ENCODE assay signal across 3 cellular contexts in the genomic region with DNA sequence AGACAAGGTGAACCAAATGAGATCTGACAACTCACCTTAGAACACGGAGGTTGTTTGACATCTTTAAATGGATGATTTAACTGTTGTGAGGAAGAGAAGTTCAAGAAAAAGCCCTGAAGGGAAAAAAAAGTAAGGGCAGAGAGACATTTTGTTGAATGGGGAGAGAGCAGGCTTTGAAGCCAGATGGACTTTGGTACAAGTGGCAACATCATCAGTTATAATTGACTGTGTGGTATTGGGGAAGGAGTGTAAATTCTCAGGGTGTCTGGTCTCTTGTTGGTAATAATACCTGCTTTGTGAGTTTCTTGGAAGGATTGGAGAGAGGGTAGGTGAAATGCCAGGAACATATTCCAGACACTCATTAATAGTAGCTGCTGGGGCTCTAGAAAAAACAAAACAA.
TF ChIP-seq lines count a peak whose summit lies in the region.

No MANE protein-coding gene starts in this region.

TF ChIP-seq in liver, 16 proteins besides CTCF, POLR2A, EP300 and RAD21:
- TF ChIP-seq, protein P1, sequence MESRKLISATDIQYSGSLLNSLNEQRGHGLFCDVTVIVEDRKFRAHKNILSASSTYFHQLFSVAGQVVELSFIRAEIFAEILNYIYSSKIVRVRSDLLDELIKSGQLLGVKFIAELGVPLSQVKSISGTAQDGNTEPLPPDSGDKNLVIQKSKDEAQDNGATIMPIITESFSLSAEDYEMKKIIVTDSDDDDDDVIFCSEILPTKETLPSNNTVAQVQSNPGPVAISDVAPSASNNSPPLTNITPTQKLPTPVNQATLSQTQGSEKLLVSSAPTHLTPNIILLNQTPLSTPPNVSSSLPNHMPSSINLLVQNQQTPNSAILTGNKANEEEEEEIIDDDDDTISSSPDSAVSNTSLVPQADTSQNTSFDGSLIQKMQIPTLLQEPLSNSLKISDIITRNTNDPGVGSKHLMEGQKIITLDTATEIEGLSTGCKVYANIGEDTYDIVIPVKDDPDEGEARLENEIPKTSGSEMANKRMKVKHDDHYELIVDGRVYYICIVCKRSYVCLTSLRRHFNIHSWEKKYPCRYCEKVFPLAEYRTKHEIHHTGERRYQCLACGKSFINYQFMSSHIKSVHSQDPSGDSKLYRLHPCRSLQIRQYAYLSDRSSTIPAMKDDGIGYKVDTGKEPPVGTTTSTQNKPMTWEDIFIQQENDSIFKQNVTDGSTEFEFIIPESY (IDR thresholded peaks at IDR 0.05) = no peak
- TF ChIP-seq, protein P2, sequence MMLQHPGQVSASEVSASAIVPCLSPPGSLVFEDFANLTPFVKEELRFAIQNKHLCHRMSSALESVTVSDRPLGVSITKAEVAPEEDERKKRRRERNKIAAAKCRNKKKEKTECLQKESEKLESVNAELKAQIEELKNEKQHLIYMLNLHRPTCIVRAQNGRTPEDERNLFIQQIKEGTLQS (IDR thresholded peaks at IDR 0.05) = no peak
- TF ChIP-seq HNF4A (conservative IDR thresholded peaks at IDR 0.05) = peak; percentile 42 to 50
- TF ChIP-seq GABPA (IDR thresholded peaks at IDR 0.05 in 1 of 2, conservative IDR thresholded peaks at IDR 0.05 in 1 of 2) = no peak
- TF ChIP-seq SP1 (IDR thresholded peaks at IDR 0.05) = no peak
- TF ChIP-seq NR2F2 (IDR thresholded peaks at IDR 0.05) = no peak
- no peak for TF ChIP-seq FOXA2 (IDR thresholded peaks at IDR 0.05)
- no peak for TF ChIP-seq RXRA (IDR thresholded peaks at IDR 0.05)

TF ChIP-seq in HepG2, 621 proteins besides CTCF, POLR2A, EP300 and RAD21:
- TF ChIP-seq, protein P3, sequence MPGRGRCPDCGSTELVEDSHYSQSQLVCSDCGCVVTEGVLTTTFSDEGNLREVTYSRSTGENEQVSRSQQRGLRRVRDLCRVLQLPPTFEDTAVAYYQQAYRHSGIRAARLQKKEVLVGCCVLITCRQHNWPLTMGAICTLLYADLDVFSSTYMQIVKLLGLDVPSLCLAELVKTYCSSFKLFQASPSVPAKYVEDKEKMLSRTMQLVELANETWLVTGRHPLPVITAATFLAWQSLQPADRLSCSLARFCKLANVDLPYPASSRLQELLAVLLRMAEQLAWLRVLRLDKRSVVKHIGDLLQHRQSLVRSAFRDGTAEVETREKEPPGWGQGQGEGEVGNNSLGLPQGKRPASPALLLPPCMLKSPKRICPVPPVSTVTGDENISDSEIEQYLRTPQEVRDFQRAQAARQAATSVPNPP (CRISPR knock-in tag; IDR thresholded peaks at IDR 0.05) = no peak
- TF ChIP-seq ETV5 (CRISPR knock-in tag; IDR thresholded peaks at IDR 0.05; ENCODE audit: borderline replicate concordance) = no peak
- no peak for TF ChIP-seq ISX (CRISPR knock-in tag; conservative IDR thresholded peaks at IDR 0.05)
- TF ChIP-seq, protein P4, sequence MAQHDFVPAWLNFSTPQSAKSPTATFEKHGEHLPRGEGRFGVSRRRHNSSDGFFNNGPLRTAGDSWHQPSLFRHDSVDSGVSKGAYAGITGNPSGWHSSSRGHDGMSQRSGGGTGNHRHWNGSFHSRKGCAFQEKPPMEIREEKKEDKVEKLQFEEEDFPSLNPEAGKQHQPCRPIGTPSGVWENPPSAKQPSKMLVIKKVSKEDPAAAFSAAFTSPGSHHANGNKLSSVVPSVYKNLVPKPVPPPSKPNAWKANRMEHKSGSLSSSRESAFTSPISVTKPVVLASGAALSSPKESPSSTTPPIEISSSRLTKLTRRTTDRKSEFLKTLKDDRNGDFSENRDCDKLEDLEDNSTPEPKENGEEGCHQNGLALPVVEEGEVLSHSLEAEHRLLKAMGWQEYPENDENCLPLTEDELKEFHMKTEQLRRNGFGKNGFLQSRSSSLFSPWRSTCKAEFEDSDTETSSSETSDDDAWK (CRISPR knock-in tag; IDR thresholded peaks at IDR 0.05) = no peak
- TF ChIP-seq ZBTB42 (CRISPR knock-in tag; IDR thresholded peaks at IDR 0.05) = no peak
- TF ChIP-seq, protein P5, sequence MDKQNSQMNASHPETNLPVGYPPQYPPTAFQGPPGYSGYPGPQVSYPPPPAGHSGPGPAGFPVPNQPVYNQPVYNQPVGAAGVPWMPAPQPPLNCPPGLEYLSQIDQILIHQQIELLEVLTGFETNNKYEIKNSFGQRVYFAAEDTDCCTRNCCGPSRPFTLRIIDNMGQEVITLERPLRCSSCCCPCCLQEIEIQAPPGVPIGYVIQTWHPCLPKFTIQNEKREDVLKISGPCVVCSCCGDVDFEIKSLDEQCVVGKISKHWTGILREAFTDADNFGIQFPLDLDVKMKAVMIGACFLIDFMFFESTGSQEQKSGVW (CRISPR knock-in tag; IDR thresholded peaks at IDR 0.05; ENCODE audit: borderline replicate concordance) = no peak
- TF ChIP-seq, protein P6, sequence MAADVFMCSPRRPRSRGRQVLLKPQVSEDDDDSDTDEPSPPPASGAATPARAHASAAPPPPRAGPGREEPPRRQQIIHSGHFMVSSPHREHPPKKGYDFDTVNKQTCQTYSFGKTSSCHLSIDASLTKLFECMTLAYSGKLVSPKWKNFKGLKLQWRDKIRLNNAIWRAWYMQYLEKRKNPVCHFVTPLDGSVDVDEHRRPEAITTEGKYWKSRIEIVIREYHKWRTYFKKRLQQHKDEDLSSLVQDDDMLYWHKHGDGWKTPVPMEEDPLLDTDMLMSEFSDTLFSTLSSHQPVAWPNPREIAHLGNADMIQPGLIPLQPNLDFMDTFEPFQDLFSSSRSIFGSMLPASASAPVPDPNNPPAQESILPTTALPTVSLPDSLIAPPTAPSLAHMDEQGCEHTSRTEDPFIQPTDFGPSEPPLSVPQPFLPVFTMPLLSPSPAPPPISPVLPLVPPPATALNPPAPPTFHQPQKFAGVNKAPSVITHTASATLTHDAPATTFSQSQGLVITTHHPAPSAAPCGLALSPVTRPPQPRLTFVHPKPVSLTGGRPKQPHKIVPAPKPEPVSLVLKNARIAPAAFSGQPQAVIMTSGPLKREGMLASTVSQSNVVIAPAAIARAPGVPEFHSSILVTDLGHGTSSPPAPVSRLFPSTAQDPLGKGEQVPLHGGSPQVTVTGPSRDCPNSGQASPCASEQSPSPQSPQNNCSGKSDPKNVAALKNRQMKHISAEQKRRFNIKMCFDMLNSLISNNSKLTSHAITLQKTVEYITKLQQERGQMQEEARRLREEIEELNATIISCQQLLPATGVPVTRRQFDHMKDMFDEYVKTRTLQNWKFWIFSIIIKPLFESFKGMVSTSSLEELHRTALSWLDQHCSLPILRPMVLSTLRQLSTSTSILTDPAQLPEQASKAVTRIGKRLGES (CRISPR knock-in tag; IDR thresholded peaks at IDR 0.05; ENCODE audit: borderline replicate concordance) = no peak
- no peak for TF ChIP-seq CHCHD3 (CRISPR knock-in tag; IDR thresholded peaks at IDR 0.05)
- TF ChIP-seq KAT2B (IDR thresholded peaks at IDR 0.05; ENCODE audit: borderline replicate concordance, low read depth, low read length) = no peak
- no peak for TF ChIP-seq MAFF (IDR thresholded peaks at IDR 0.05; ENCODE audit: low read depth, low read length)
- no peak for TF ChIP-seq ZNF552 (CRISPR knock-in tag; IDR thresholded peaks at IDR 0.05; ENCODE audit: borderline replicate concordance)
- no peak for TF ChIP-seq TCF12 (IDR thresholded peaks at IDR 0.05)
- no peak for TF ChIP-seq TCF12 (CRISPR knock-in tag; IDR thresholded peaks at IDR 0.05)
- TF ChIP-seq, protein P7, sequence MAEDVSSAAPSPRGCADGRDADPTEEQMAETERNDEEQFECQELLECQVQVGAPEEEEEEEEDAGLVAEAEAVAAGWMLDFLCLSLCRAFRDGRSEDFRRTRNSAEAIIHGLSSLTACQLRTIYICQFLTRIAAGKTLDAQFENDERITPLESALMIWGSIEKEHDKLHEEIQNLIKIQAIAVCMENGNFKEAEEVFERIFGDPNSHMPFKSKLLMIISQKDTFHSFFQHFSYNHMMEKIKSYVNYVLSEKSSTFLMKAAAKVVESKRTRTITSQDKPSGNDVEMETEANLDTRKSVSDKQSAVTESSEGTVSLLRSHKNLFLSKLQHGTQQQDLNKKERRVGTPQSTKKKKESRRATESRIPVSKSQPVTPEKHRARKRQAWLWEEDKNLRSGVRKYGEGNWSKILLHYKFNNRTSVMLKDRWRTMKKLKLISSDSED (CRISPR knock-in tag; IDR thresholded peaks at IDR 0.05) = no peak
- no peak for TF ChIP-seq ZNF264 (CRISPR knock-in tag; IDR thresholded peaks at IDR 0.05)
- no peak for TF ChIP-seq ZFP36L1 (CRISPR knock-in tag; IDR thresholded peaks at IDR 0.05)
- no peak for TF ChIP-seq ZNF674 (CRISPR knock-in tag; IDR thresholded peaks at IDR 0.05; ENCODE audit: low read depth)

TF ChIP-seq in WTC11, 78 proteins besides CTCF, POLR2A, EP300 and RAD21:
- TF ChIP-seq, protein P8, sequence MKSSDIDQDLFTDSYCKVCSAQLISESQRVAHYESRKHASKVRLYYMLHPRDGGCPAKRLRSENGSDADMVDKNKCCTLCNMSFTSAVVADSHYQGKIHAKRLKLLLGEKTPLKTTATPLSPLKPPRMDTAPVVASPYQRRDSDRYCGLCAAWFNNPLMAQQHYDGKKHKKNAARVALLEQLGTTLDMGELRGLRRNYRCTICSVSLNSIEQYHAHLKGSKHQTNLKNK (CRISPR knock-in tag; IDR thresholded peaks at IDR 0.05) = no peak
- TF ChIP-seq SP1 (CRISPR knock-in tag; conservative IDR thresholded peaks at IDR 0.05) = no peak
